In genomic region chr1:46400398-46400797, GRCh38 we compare ENCODE assay signal across 20 cellular contexts. TPM values are rescaled to one million over a fixed set of nuclear protein-coding genes. Genes with fewer than 3 reads are reported as not detected.
A peak's percentile ranks its signal among the peaks of the same experiment; 100 is the strongest.
DNase-seq lines count a peak whose midpoint lies in the region; ATAC-seq, FAIRE-seq and TF ChIP-seq lines count a peak whose summit lies in the region.
"Had no signal": no experiment of that assay in that cellular context is flagged by ENCODE, and none has a peak within 500 bp of the region (broad histone marks: within the 10 kb centered on the region; RNA-seq: fewer than 3 reads in every experiment).

No MANE protein-coding gene starts in this region.

- WGBS in H1 (ENCODE audit: extremely low coverage in 1 of 2, insufficient coverage in 1 of 2, insufficient read length in 1 of 2, insufficient replicate concordance in 2 of 2, low coverage in 1 of 2, low lambda C conversion rate in 2 of 2, missing lambda C conversion rate in 1 of 2), 2 experiments: 85% methylated on average over 6 of the region's 6 CpGs; no CpG with 5 or more reads in 1 of the 2 experiments

- CTCF ChIA-PET in H1 (lab: Charles Lee; ENCODE audit: partially characterized antibody): interaction anchor here (0.8 to 25.3 kb wide), 4 partner anchors 11 to 76 kb away, joined by 4 to 513 read pairs (median 36); no protein-coding TSS in a partner anchor

- peak; percentile 87 for DNase-seq in NCI-H2029 (lab: John Stamatoyannopoulos, UW)
- no peak for DNase-seq in NCI-H2029 treated with DMSO at 0.1 percent for 48 hours (lab: John Stamatoyannopoulos, UW)
- peak; percentile 70 for DNase-seq in NCI-H69 (lab: John Stamatoyannopoulos, UW)
- no peak for DNase-seq in H1 (ENCODE audit: low read depth in 1 of 2, low spot score in 2 of 2)
- DNase-seq in stimulated activated effector memory CD8-positive, alpha-beta T cell treated with anti-CD3 and anti-CD28 coated beads, Interleukin-12 subunit alpha, Interleukin-12 subunit beta, amount 100 ng/mL, for 72 hours (ENCODE audit: low spot score in 2 of 2): no peak
- no peak for DNase-seq in OCI-M2 (lab: John Stamatoyannopoulos, UW; ENCODE audit: unreplicated experiment)
- no peak for DNase-seq in breast epithelium (ENCODE audit: low spot score in 2 of 2)
- DNase-seq: activated CD4-positive, alpha-beta T cell treated with anti-CD3 and anti-CD28 coated beads, Interleukin-2, amount 50 U/mL, for 1 hour; amygdala; foreskin fibroblast; HFFc6; NCI-H187; stimulated activated CD8-positive, alpha-beta memory T cell treated with anti-CD3 and anti-CD28 coated beads, Interleukin-4, amount 100 ng/mL, for 48 hours; T-helper 2 cell; uterus; WERI-Rb-1 had no signal

- H3K36me3 ChIP-seq in H1 (ENCODE audit: control insufficient read depth in 2 of 4, insufficient read depth in 4 of 4, low read length in 3 of 4) (peaks cover 0 to 3% (median 0%) of the 10 kb centered on the region in 4 experiments; a peak in 1 of 8 replicates), breast epithelium (no peaks in the 10 kb centered on the region)
- H3K36me3 ChIP-seq: SJSA1, uterus, WERI-Rb-1 had no signal

- intact Hi-C loops in breast epithelium (cut with DNase I; ENCODE audit: low total_unique reads): no loop called here

- H3K56ac ChIP-seq in H1 (replicated peaks; ENCODE audit: insufficient read length, low read depth, low read length): no peak overlapping the region

- FAIRE-seq in H1 (lab: Jason Lieb, UNC): no peak

- H2AFZ ChIP-seq in H1 (ENCODE audit: low read length): no peak overlapping the region

- H3K27ac ChIP-seq in H1 (ENCODE audit: low read depth, low read length) (no peak overlapping the region), breast epithelium (no peak overlapping the region)
- H3K27ac ChIP-seq: SJSA1, uterus, WERI-Rb-1 had no signal

- H3K4me1 ChIP-seq in H1 (replicated peaks in 1 of 4; ENCODE audit: control insufficient read depth in 3 of 4, insufficient read depth in 4 of 4, low read length in 3 of 4): peaks cover 9 to 16% (median 10%) of the 10 kb centered on the region in 4 experiments
- peaks cover 0 to under 1% of the 10 kb centered on the region in 2 donors for H3K4me1 ChIP-seq in breast epithelium
- H3K4me1 ChIP-seq: SJSA1, uterus had no signal

- no peak overlapping the region for H4K8ac ChIP-seq in H1 (ENCODE audit: extremely low read depth, insufficient read depth, low read length)

- no peak for TF ChIP-seq RAD21 in H1 (IDR thresholded peaks at IDR 0.05 in 1 of 2, conservative IDR thresholded peaks at IDR 0.05 in 1 of 2; ENCODE audit: low read depth in 2 of 2, low read length in 2 of 2)

- H4K20me1 ChIP-seq in H1 (replicated peaks in 1 of 2; ENCODE audit: control insufficient read depth in 1 of 2, insufficient read depth in 2 of 2, low read length in 2 of 2): peaks cover 1 to 5% of the 10 kb centered on the region in 2 experiments

- H3K36me3 Mint-ChIP-seq in stimulated activated effector memory CD8-positive, alpha-beta T cell treated with anti-CD3 and anti-CD28 coated beads, Interleukin-12 subunit alpha, Interleukin-12 subunit beta, amount 100 ng/mL, for 72 hours: no peaks in the 10 kb centered on the region

- H3K9me3 Mint-ChIP-seq in stimulated activated effector memory CD8-positive, alpha-beta T cell treated with anti-CD3 and anti-CD28 coated beads, Interleukin-12 subunit alpha, Interleukin-12 subunit beta, amount 100 ng/mL, for 72 hours: no peaks in the 10 kb centered on the region
- H3K9me3 Mint-ChIP-seq: HFFc6 had no signal

- H4K91ac ChIP-seq in H1 (replicated peaks; ENCODE audit: insufficient read length, low read length): no peak overlapping the region

- no peak overlapping the region for H2BK20ac ChIP-seq in H1 (ENCODE audit: low read length)

- H3K4me1 Mint-ChIP-seq in stimulated activated effector memory CD8-positive, alpha-beta T cell treated with anti-CD3 and anti-CD28 coated beads, Interleukin-12 subunit alpha, Interleukin-12 subunit beta, amount 100 ng/mL, for 72 hours: peaks cover 8% of the 10 kb centered on the region

- peak overlapping the region; percentile 59 for H3K4ac ChIP-seq in H1 (replicated peaks; ENCODE audit: insufficient read length, low read depth, low read length)

- TF ChIP-seq CTCF in H1 (IDR thresholded peaks at IDR 0.05; ENCODE audit: control extremely low read depth in 1 of 3, insufficient read depth in 1 of 3, low read depth in 1 of 3, low read length in 3 of 3): no peak
- no peak for TF ChIP-seq CTCF in breast epithelium (IDR thresholded peaks at IDR 0.05)

- H2BK5ac ChIP-seq in H1 (ENCODE audit: low read depth, low read length): no peak overlapping the region; the same call in 1 of the 2 replicates

- peak overlapping the region; percentile 19; the same call in 1 of the 2 replicates for H3K18ac ChIP-seq in H1 (ENCODE audit: extremely low read depth, low read length)

- H2BK120ac ChIP-seq in H1 (replicated peaks; ENCODE audit: low read depth, low read length): no peak overlapping the region

- H3K79me2 ChIP-seq in H1 (ENCODE audit: control insufficient read depth in 1 of 2, insufficient read depth in 2 of 2, low read length in 2 of 2): peaks cover 0 to 31% of the 10 kb centered on the region in 2 experiments; a peak in 2 of 4 replicates

- POLR2A ChIA-PET in H1 (lab: Charles Lee; ENCODE audit: partially characterized antibody): interaction anchor here (1.8 to 2.5 kb wide), 2 partner anchors 9 to 20 kb away, joined by 4 to 12 read pairs; no protein-coding TSS in a partner anchor

- H3K27ac Mint-ChIP-seq in stimulated activated effector memory CD8-positive, alpha-beta T cell treated with anti-CD3 and anti-CD28 coated beads, Interleukin-12 subunit alpha, Interleukin-12 subunit beta, amount 100 ng/mL, for 72 hours: peak overlapping the region; percentile 15
- H3K27ac Mint-ChIP-seq: HFFc6 had no signal

- H3K23ac ChIP-seq in H1 (ENCODE audit: insufficient read length): no peak overlapping the region

- H2AK5ac ChIP-seq in H1 (ENCODE audit: low read depth, low read length): peak overlapping the region; percentile 48; the same call in 1 of the 2 replicates

- H2BK12ac ChIP-seq in H1 (ENCODE audit: low read depth, low read length): peak overlapping the region; percentile 80; the same call in 1 of the 2 replicates

- H3K9me3 ChIP-seq in H1 (ENCODE audit: insufficient read depth in 2 of 2, low read depth in 1 of 2, low read length in 1 of 2) (no peaks in the 10 kb centered on the region), breast epithelium (no peaks in the 10 kb centered on the region)
- H3K9me3 ChIP-seq: SJSA1, uterus had no signal

- ATAC-seq in stimulated activated effector memory CD8-positive, alpha-beta T cell treated with anti-CD3 and anti-CD28 coated beads, Interleukin-12 subunit alpha, Interleukin-12 subunit beta, amount 100 ng/mL, for 72 hours: no peak
- no peak for ATAC-seq in GM18498 (IDR thresholded peaks at IDR 0.05; ENCODE audit: unreplicated experiment)
- ATAC-seq: Panc1 had no signal

- H4K5ac ChIP-seq in H1 (ENCODE audit: insufficient read length, low read depth, low read length): no peak overlapping the region

- no peak overlapping the region for H3K14ac ChIP-seq in H1 (ENCODE audit: insufficient read length)

- no peak overlapping the region for H3K4me3 Mint-ChIP-seq in stimulated activated effector memory CD8-positive, alpha-beta T cell treated with anti-CD3 and anti-CD28 coated beads, Interleukin-12 subunit alpha, Interleukin-12 subunit beta, amount 100 ng/mL, for 72 hours
- H3K4me3 Mint-ChIP-seq: HFFc6 had no signal

- no peaks in the 10 kb centered on the region; the same call in 1 of the 2 replicates for H3K79me1 ChIP-seq in H1 (ENCODE audit: low read depth, low read length)

- TF ChIP-seq EP300 in H1 (IDR thresholded peaks at IDR 0.05; ENCODE audit: borderline replicate concordance in 1 of 2, low read depth in 2 of 2, low read length in 2 of 2): no peak

- no peak overlapping the region for H3K9ac ChIP-seq in H1 (replicated peaks in 1 of 4; ENCODE audit: extremely low read depth in 1 of 4, low read depth in 3 of 4, low read length in 3 of 4)

- TF ChIP-seq POLR2A in H1 (IDR thresholded peaks at IDR 0.05; ENCODE audit: control extremely low read depth in 1 of 2, low read depth in 2 of 2, low read length in 2 of 2) (no peak), breast epithelium (IDR thresholded peaks at IDR 0.05) (no peak)

- H3K27me3 ChIP-seq in H1 (replicated peaks in 1 of 4; ENCODE audit: control insufficient read depth in 3 of 4, extremely low read depth in 1 of 4, insufficient read depth in 3 of 4, low read length in 3 of 4) (no peaks in the 10 kb centered on the region), breast epithelium (no peaks in the 10 kb centered on the region)
- H3K27me3 ChIP-seq: uterus had no signal

- H3K4me3 ChIP-seq in H1 (ENCODE audit: extremely low read depth in 1 of 4, insufficient read depth in 2 of 4, low read depth in 3 of 4, low read length in 4 of 4): no peak overlapping the region
- H3K4me3 ChIP-seq in breast epithelium: no peak overlapping the region
- H3K4me3 ChIP-seq: SJSA1, uterus had no signal

- H2BK15ac ChIP-seq in H1 (ENCODE audit: low read length): 0 out of 2 replicates have a peak overlapping the region, but pooled peaks have one; percentile 61

- no peaks in the 10 kb centered on the region for H3K23me2 ChIP-seq in H1 (ENCODE audit: low read depth, low read length)

- H3K4me2 ChIP-seq in H1 (ENCODE audit: insufficient read depth in 1 of 2, low read depth in 2 of 2, low read length in 2 of 2): peak overlapping the region; percentile 13 to 34; a peak in 1 of 4 replicates

TF ChIP-seq in H1, 55 proteins besides CTCF, POLR2A, EP300 and RAD21:
- no peak for TF ChIP-seq CEBPB (IDR thresholded peaks at IDR 0.05; ENCODE audit: low read depth, low read length)

RNA-seq across cellular contexts. Expression of gene FAAH, which starts 6.3 kb away (rescaled TPM):
- total RNA-seq in H1 (2021; fragmentation: NEBNext Ultra II Directional; extraction: Animal tissue kit (Norgen Biotek cat#: 25700)): 43.5 and 47.3 TPM in 2 replicates
- polyA plus RNA-seq in H1 (2011; rRNA removed): 41.2 and 67.2 TPM in 2 replicates
- 55.2 TPM for polyA plus RNA-seq in H1 (2011; cell fraction: cytosol; rRNA removed)
- polyA plus RNA-seq in H1 (2011; cell fraction: nucleus; rRNA removed): 219 TPM
- polyA plus RNA-seq in H1 (2012, experiment 1 of 2): 49.6 to 60.3 TPM (median 56.9 TPM) in 4 replicates
- polyA plus RNA-seq in H1 (2012, experiment 2 of 2): 29.1 TPM
- polyA plus RNA-seq in H1 (2013, experiment 1 of 2): 11.5 TPM
- polyA plus RNA-seq in H1 (2013, experiment 2 of 2): 10.3 TPM
- 25.1 and 26.5 TPM in 2 replicates for polyA minus RNA-seq in H1 (2011; rRNA and poly(A)+ RNA removed)
- 23.8 TPM for polyA minus RNA-seq in H1 (2011; cell fraction: cytosol; rRNA and poly(A)+ RNA removed)
- 51.8 TPM for polyA minus RNA-seq in H1 (2011; cell fraction: nucleus; rRNA and poly(A)+ RNA removed)
- total RNA-seq in breast epithelium: 10 to 100 TPM; 18.1 to 58.7 (median 38.3) TPM
- total RNA-seq: A172 had no signal

RNA-seq across cellular contexts. Expression of gene NSUN4, which starts 59.8 kb away (rescaled TPM):
- 13.7 and 15.7 TPM in 2 replicates for total RNA-seq in H1 (2021; fragmentation: NEBNext Ultra II Directional; extraction: Animal tissue kit (Norgen Biotek cat#: 25700))
- polyA plus RNA-seq in H1 (2011; rRNA removed): 9.7 and 12.2 TPM in 2 replicates
- 14.8 TPM for polyA plus RNA-seq in H1 (2011; cell fraction: cytosol; rRNA removed)
- polyA plus RNA-seq in H1 (2011; cell fraction: nucleus; rRNA removed): 19.8 TPM
- polyA plus RNA-seq in H1 (2012, experiment 1 of 2): 10.3 to 13.3 TPM (median 11.7 TPM) in 4 replicates
- 7.3 TPM for polyA plus RNA-seq in H1 (2012, experiment 2 of 2)
- 14.2 TPM for polyA plus RNA-seq in H1 (2013, experiment 1 of 2)
- 14.1 TPM for polyA plus RNA-seq in H1 (2013, experiment 2 of 2)
- 40.3 and 52.7 TPM in 2 replicates for polyA minus RNA-seq in H1 (2011; rRNA and poly(A)+ RNA removed)
- polyA minus RNA-seq in H1 (2011; cell fraction: cytosol; rRNA and poly(A)+ RNA removed): 12.5 TPM
- polyA minus RNA-seq in H1 (2011; cell fraction: nucleus; rRNA and poly(A)+ RNA removed): 22.4 TPM
- 10 to 100 TPM; 17.1 to 26.8 (median 22.9) TPM for total RNA-seq in breast epithelium

Comparison
In these comparisons a context has a peak if more than half of its experiments do, and no peak if none do; other contexts are left out.
1. DNase-seq: peak in NCI-H2029 (single experiment) and NCI-H69 (single experiment); none in NCI-H2029 treated with DMSO at 0.1 percent for 48 hours (single experiment), H1 (0 of 2), stimulated activated effector memory CD8-positive, alpha-beta T cell treated with anti-CD3 and anti-CD28 coated beads, Interleukin-12 subunit alpha, Interleukin-12 subunit beta, amount 100 ng/mL, for 72 hours (0 of 2), OCI-M2 (single experiment) and breast epithelium (0 of 2).